ENCODE assay signal across 23 cellular contexts in genomic region chr4:150647008-150647407, GRCh38.
DNase-seq lines count a peak whose midpoint lies in the region; ATAC-seq and TF ChIP-seq lines count a peak whose summit lies in the region.
"Had no signal": no experiment of that assay in that cellular context is flagged by ENCODE, and none has a peak within 500 bp of the region (broad histone marks: within the 10 kb centered on the region; RNA-seq: fewer than 3 reads in every experiment).

No MANE protein-coding gene starts in this region.

- CTCF ChIA-PET in IMR-90 (lab: Yijun Ruan, JAX): no interaction called here

- H3K18ac ChIP-seq in IMR-90 (ENCODE audit: low read depth, low read length): no peak overlapping the region

- ATAC-seq in IMR-90 (ENCODE audit: low read depth): peak; percentile 35
- ATAC-seq in GM19035 (IDR thresholded peaks at IDR 0.05; ENCODE audit: unreplicated experiment): no peak
- ATAC-seq: Panc1 had no signal

- H2BK20ac ChIP-seq in IMR-90 (ENCODE audit: low read depth, low read length): no peak overlapping the region

- H3K9ac ChIP-seq in IMR-90 (ENCODE audit: low read depth, low read length): no peak overlapping the region

- H3K9me1 ChIP-seq in IMR-90 (ENCODE audit: insufficient read depth, low read length): peaks cover 4% of the 10 kb centered on the region; the same call in 1 of the 2 replicates

- no peak overlapping the region for H3K23ac ChIP-seq in IMR-90 (ENCODE audit: low read depth, low read length)

- peak; percentile 1 for DNase-seq in AG10803 (ENCODE audit: low read depth)
- DNase-seq in IMR-90: peak; percentile 56
- DNase-seq in choroid plexus epithelial cell (ENCODE audit: low read depth): peak; percentile 12
- DNase-seq in iris pigment epithelial cell (ENCODE audit: low read depth): peak; percentile 36
- no peak for DNase-seq in HuH-7 (ENCODE audit: low spot score)
- no peak for DNase-seq in T-helper 1 cell
- DNase-seq: 8988T; Calu3; CD8-positive, alpha-beta memory T cell; DMS153; H7; HFFc6; MV-4-11; NCI-H1105 treated with DMSO at 0.1 percent for 48 hours; NCI-H2029 treated with DMSO at 0.1 percent for 48 hours; NCI-H2171; NCI-H345; NCI-H524 treated with DMSO at 0.1 percent for 48 hours; NCI-H82; SIG-M5 had no signal

- in situ Hi-C loops in IMR-90 (cut with MboI; ENCODE audit: low sequenced_read_pairs): no loop called here

- peaks cover 3% of the 10 kb centered on the region for H3K4me1 ChIP-seq in IMR-90 (ENCODE audit: control insufficient read depth, insufficient read depth, low read length)

- H4K91ac ChIP-seq in IMR-90 (ENCODE audit: insufficient read depth, low read depth, low read length): no peak overlapping the region

- no peaks in the 10 kb centered on the region for H3K27me3 ChIP-seq in IMR-90 (ENCODE audit: control insufficient read depth, insufficient read depth, low read length)

- H2BK5ac ChIP-seq in IMR-90 (ENCODE audit: low read depth, low read length, poor library complexity, severe bottlenecking): no peak overlapping the region

- H2AK5ac ChIP-seq in IMR-90 (ENCODE audit: low read depth, low read length): no peak overlapping the region

- no peak overlapping the region for H3K27ac ChIP-seq in IMR-90 (ENCODE audit: insufficient read depth, low read length)
- H3K27ac ChIP-seq: C4-2B had no signal

- BruUV-seq in IMR-90 (replicated peaks; lab: Mats Ljungman, UMichigan): no TSS peak

- TF ChIP-seq CTCF in AG10803 (conservative IDR thresholded peaks at IDR 0.05; ENCODE audit: low read length) (no peak), IMR-90 (conservative IDR thresholded peaks at IDR 0.05; ENCODE audit: low read depth, low read length) (no peak), choroid plexus epithelial cell (conservative IDR thresholded peaks at IDR 0.05; ENCODE audit: low read depth, low read length) (no peak)

- H3K4me3 ChIP-seq in AG10803 (ENCODE audit: low read length): no peak overlapping the region
- no peak overlapping the region for H3K4me3 ChIP-seq in IMR-90 (ENCODE audit: insufficient read depth, low read depth, low read length)
- no peak overlapping the region for H3K4me3 ChIP-seq in choroid plexus epithelial cell (ENCODE audit: low read depth, low read length)

- no peak overlapping the region; the same call in 1 of the 2 replicates for H3K4ac ChIP-seq in IMR-90 (ENCODE audit: low read depth, low read length)

- no peak for TF ChIP-seq RAD21 in IMR-90 (IDR thresholded peaks at IDR 0.05; ENCODE audit: low read length)

- dilution Hi-C loops in IMR-90 (cut with HindIII; ENCODE audit: low sequenced_read_pairs, unreplicated experiment): no loop called here

- H4K5ac ChIP-seq in IMR-90 (ENCODE audit: low read depth, low read length): no peak overlapping the region

- H2AK9ac ChIP-seq in IMR-90 (replicated peaks; ENCODE audit: low read depth, low read length, poor library complexity): no peak overlapping the region

- no CpG with 5 or more reads among the region's 1 CpG for WGBS in IMR-90 (ENCODE audit: extremely low coverage in 2 of 2, insufficient read length in 1 of 2), 2 experiments

- H2BK15ac ChIP-seq in IMR-90 (ENCODE audit: low read depth, low read length): no peak overlapping the region

- H3K4me2 ChIP-seq in IMR-90 (ENCODE audit: low read depth, low read length): no peak overlapping the region

- POLR2A ChIA-PET in IMR-90 (lab: Charles Lee; ENCODE audit: unreplicated experiment): interaction anchor here (0.6 kb wide), 1 partner anchor 58 kb away, joined by 6 read pairs; no protein-coding TSS in a partner anchor

- no peak overlapping the region for H4K8ac ChIP-seq in IMR-90 (ENCODE audit: low read depth in 2 of 2, low read length in 2 of 2)

- peak overlapping the region; percentile 60; the same call in 1 of the 2 replicates for H2BK120ac ChIP-seq in IMR-90 (ENCODE audit: low read depth, low read length)

- no peak overlapping the region for H3K14ac ChIP-seq in IMR-90 (replicated peaks; ENCODE audit: low read depth, low read length)

- H3K79me1 ChIP-seq in IMR-90 (ENCODE audit: low read depth in 1 of 2, low read length in 2 of 2): no peaks in the 10 kb centered on the region

- H4K20me1 ChIP-seq in IMR-90 (ENCODE audit: insufficient read depth, low read length): no peaks in the 10 kb centered on the region

- H3K56ac ChIP-seq in IMR-90 (ENCODE audit: extremely low read depth, insufficient read depth, low read length): no peak overlapping the region

- intact Hi-C loops in IMR-90 (cut with micrococcal nuclease): no loop called here

- no peaks in the 10 kb centered on the region for H3K36me3 ChIP-seq in IMR-90 (ENCODE audit: control insufficient read depth, insufficient read depth, low read length)

- H2AFZ ChIP-seq in IMR-90 (replicated peaks; ENCODE audit: low read length, poor library complexity): no peak overlapping the region

- no peaks in the 10 kb centered on the region for H3K9me3 ChIP-seq in IMR-90 (ENCODE audit: control insufficient read depth, insufficient read depth, low read length)

- TF ChIP-seq POLR2A in IMR-90 (IDR thresholded peaks at IDR 0.05; ENCODE audit: low read depth, low read length): no peak

TF ChIP-seq in IMR-90, 13 proteins besides CTCF, POLR2A, EP300 and RAD21:
- TF ChIP-seq NFE2L2 (IDR thresholded peaks at IDR 0.05; ENCODE audit: low read depth, low read length) (no peak), RCOR1 (IDR thresholded peaks at IDR 0.05; ENCODE audit: insufficient replicate concordance, low read length) (no peak), CEBPB (IDR thresholded peaks at IDR 0.05; ENCODE audit: low read depth, low read length) (no peak), CHD1 (IDR thresholded peaks at IDR 0.05; ENCODE audit: low read depth, low read length) (no peak), SMC3 (IDR thresholded peaks at IDR 0.05; ENCODE audit: low read depth, low read length) (no peak), MAZ (IDR thresholded peaks at IDR 0.05; ENCODE audit: borderline replicate concordance, low read depth, low read length) (no peak), ELK1 (IDR thresholded peaks at IDR 0.05; ENCODE audit: borderline replicate concordance, low read depth, low read length) (no peak), MXI1 (IDR thresholded peaks at IDR 0.05; ENCODE audit: borderline replicate concordance, low read depth, low read length) (no peak), FOS (IDR thresholded peaks at IDR 0.05; ENCODE audit: low read depth, low read length) (no peak), RFX5 (IDR thresholded peaks at IDR 0.05; ENCODE audit: low read depth, low read length) (no peak), MAFK (IDR thresholded peaks at IDR 0.05; ENCODE audit: low read depth, low read length) (no peak), BHLHE40 (IDR thresholded peaks at IDR 0.05; ENCODE audit: low read depth, low read length) (no peak)
- TF ChIP-seq, protein P1, sequence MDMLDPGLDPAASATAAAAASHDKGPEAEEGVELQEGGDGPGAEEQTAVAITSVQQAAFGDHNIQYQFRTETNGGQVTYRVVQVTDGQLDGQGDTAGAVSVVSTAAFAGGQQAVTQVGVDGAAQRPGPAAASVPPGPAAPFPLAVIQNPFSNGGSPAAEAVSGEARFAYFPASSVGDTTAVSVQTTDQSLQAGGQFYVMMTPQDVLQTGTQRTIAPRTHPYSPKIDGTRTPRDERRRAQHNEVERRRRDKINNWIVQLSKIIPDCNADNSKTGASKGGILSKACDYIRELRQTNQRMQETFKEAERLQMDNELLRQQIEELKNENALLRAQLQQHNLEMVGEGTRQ (IDR thresholded peaks at IDR 0.05; ENCODE audit: low read depth, low read length): no peak

Comparison
In these comparisons a context has a peak if more than half of its experiments do, and no peak if none do; other contexts are left out.
1. DNase-seq: peak in AG10803 (single experiment), IMR-90 (single experiment), choroid plexus epithelial cell (single experiment) and iris pigment epithelial cell (single experiment); none in HuH-7 (single experiment) and T-helper 1 cell (0 of 5).